Comparison of ENCODE assay signal across 8 cellular contexts in genomic region chr19:9789579-9789978, GRCh38. TPM values are rescaled to one million over a fixed set of nuclear protein-coding genes. Genes with fewer than 3 reads are reported as not detected.
DNase-seq lines count a peak whose midpoint lies in the region; ATAC-seq and TF ChIP-seq lines count a peak whose summit lies in the region.
"Not testable (repeated sequence)": the region's sequence is repeated elsewhere in the genome, so short reads cannot be mapped to it uniquely, and the experiment has no call there.

No MANE protein-coding gene starts in this region.

- TF ChIP-seq POLR2A in IMR-90 (IDR thresholded peaks at IDR 0.05; ENCODE audit: low read depth, low read length); stomach (IDR thresholded peaks at IDR 0.05): not testable (repeated sequence)

- peak overlapping the region; percentile 39 for H3K27ac ChIP-seq in AG04450 (ENCODE audit: low read depth, low read length)
- peak overlapping the region; percentile 31; the same call in 1 of the 2 replicates for H3K27ac ChIP-seq in IMR-90 (ENCODE audit: insufficient read depth, low read length)
- peak overlapping the region; percentile 12 for H3K27ac ChIP-seq in WERI-Rb-1
- not testable (repeated sequence) for H3K27ac ChIP-seq in mesenchymal stem cell (ENCODE audit: low read length, poor library complexity, severe bottlenecking); neuronal stem cell (replicated peaks; ENCODE audit: low read length)
- peak overlapping the region in 3 of 5 donors; percentile 11 to 95 (median 39) for H3K27ac ChIP-seq in stomach

- in situ Hi-C loops in IMR-90 (cut with MboI; ENCODE audit: low sequenced_read_pairs), result not testable (repeated sequence)

- H4K91ac ChIP-seq in IMR-90 (ENCODE audit: insufficient read depth, low read depth, low read length); mesenchymal stem cell (ENCODE audit: low read length); neuronal stem cell (ENCODE audit: low read depth, low read length, poor library complexity): not testable (repeated sequence)

- CTCF ChIA-PET in AG04450 (lab: Charles Lee), result interaction anchor here (1.2 to 2.5 kb wide), 4 partner anchors 71 to 205 kb away, joined by 3 to 60 read pairs (median 8); partner anchors contain the start of gene ZNF121
- CTCF ChIA-PET in IMR-90 (lab: Yijun Ruan, JAX), result not testable (repeated sequence)

- not testable (repeated sequence) for H3K4me1 ChIP-seq in IMR-90 (ENCODE audit: control insufficient read depth, insufficient read depth, low read length); mesenchymal stem cell (ENCODE audit: control insufficient read depth, insufficient read depth, low read depth, low read length); neuronal stem cell (ENCODE audit: control insufficient read depth in 2 of 2, insufficient read depth in 1 of 2, low read depth in 1 of 2, low read length in 2 of 2)
- peaks cover 6 to 44% (median 29%) of the 10 kb centered on the region in 4 donors for H3K4me1 ChIP-seq in stomach

- not testable (repeated sequence) for TF ChIP-seq EP300 in stomach (IDR thresholded peaks at IDR 0.05)

- H4K5ac ChIP-seq in IMR-90 (ENCODE audit: low read depth, low read length), result peak overlapping the region; percentile 9; the same call in 1 of the 2 replicates

- not testable (repeated sequence) for H3K56ac ChIP-seq in IMR-90 (ENCODE audit: extremely low read depth, insufficient read depth, low read length)

- H3K27me3 ChIP-seq in AG04450 (ENCODE audit: control insufficient read depth, insufficient read depth, low read length); IMR-90 (ENCODE audit: control insufficient read depth, insufficient read depth, low read length); WERI-Rb-1 (ENCODE audit: insufficient read depth, low read depth, severe bottlenecking); mesenchymal stem cell (ENCODE audit: control insufficient read depth in 1 of 2, insufficient read depth in 1 of 2, low read length in 2 of 2); neuronal stem cell (ENCODE audit: control insufficient read depth in 3 of 3, insufficient read depth in 3 of 3, low read depth in 1 of 3, low read length in 3 of 3); stomach: not testable (repeated sequence)

- peak overlapping the region; percentile 22 to 46; a peak in 3 of 4 replicates for H4K8ac ChIP-seq in IMR-90 (ENCODE audit: low read depth in 2 of 2, low read length in 2 of 2)
- H4K8ac ChIP-seq in mesenchymal stem cell (ENCODE audit: low read length); neuronal stem cell (ENCODE audit: low read depth, low read length): not testable (repeated sequence)

- peak overlapping the region; percentile 57 for H3K4me2 ChIP-seq in IMR-90 (ENCODE audit: low read depth, low read length)
- H3K4me2 ChIP-seq in mesenchymal stem cell (ENCODE audit: low read length, poor library complexity, severe bottlenecking); neuronal stem cell (ENCODE audit: insufficient read depth, low read length, poor library complexity, severe bottlenecking): not testable (repeated sequence)

- ATAC-seq in IMR-90 (ENCODE audit: low read depth), result not testable (repeated sequence)

- peak overlapping the region; percentile 3 for H2BK5ac ChIP-seq in IMR-90 (ENCODE audit: low read depth, low read length, poor library complexity, severe bottlenecking)
- not testable (repeated sequence) for H2BK5ac ChIP-seq in mesenchymal stem cell (ENCODE audit: low read depth, low read length, poor library complexity, severe bottlenecking); neuronal stem cell (ENCODE audit: low read length)

- H3K9me3 ChIP-seq in AG04450 (ENCODE audit: control insufficient read depth, insufficient read depth, low read length), result peaks cover 15% of the 10 kb centered on the region; the same call in 1 of the 2 replicates
- H3K9me3 ChIP-seq in IMR-90 (ENCODE audit: control insufficient read depth, insufficient read depth, low read length); WERI-Rb-1 (ENCODE audit: severe bottlenecking); mesenchymal stem cell (ENCODE audit: control insufficient read depth, low read length); neuronal stem cell (replicated peaks in 1 of 2; ENCODE audit: control insufficient read depth in 2 of 2, insufficient read depth in 1 of 2, low read depth in 1 of 2, low read length in 2 of 2); stomach: not testable (repeated sequence)

- intact Hi-C loops in IMR-90 (cut with micrococcal nuclease); stomach (cut with DNase I; ENCODE audit: low total_unique reads): not testable (repeated sequence)

- H2AFZ ChIP-seq in IMR-90 (replicated peaks; ENCODE audit: low read length, poor library complexity) (peak overlapping the region; percentile 84), neuronal stem cell (ENCODE audit: low read length) (peak overlapping the region; percentile 71)
- H2AFZ ChIP-seq in mesenchymal stem cell (ENCODE audit: low read depth, low read length), result not testable (repeated sequence)

- BruUV-seq in IMR-90 (replicated peaks; lab: Mats Ljungman, UMichigan), result not testable (repeated sequence)

- not testable (repeated sequence) for H2BK15ac ChIP-seq in IMR-90 (ENCODE audit: low read depth, low read length); mesenchymal stem cell (ENCODE audit: low read depth, poor library complexity, severe bottlenecking); neuronal stem cell (ENCODE audit: low read length)

- not testable (repeated sequence) for TF ChIP-seq RAD21 in IMR-90 (IDR thresholded peaks at IDR 0.05; ENCODE audit: low read length)

- peak overlapping the region; percentile 32; the same call in 1 of the 2 replicates for H3K9ac ChIP-seq in IMR-90 (ENCODE audit: low read depth, low read length)
- peak overlapping the region; percentile 50 for H3K9ac ChIP-seq in mesenchymal stem cell (ENCODE audit: low read length)
- not testable (repeated sequence) for H3K9ac ChIP-seq in neuronal stem cell (ENCODE audit: low read depth, low read length, poor library complexity)

- H3K4me3 ChIP-seq in AG04450 (ENCODE audit: low read depth, low read length), result 0 out of 2 replicates have a peak overlapping the region, but pooled peaks have one; percentile 4
- not testable (repeated sequence) for H3K4me3 ChIP-seq in IMR-90 (ENCODE audit: insufficient read depth, low read depth, low read length); WERI-Rb-1 (ENCODE audit: low read depth, low read length); choroid plexus epithelial cell (ENCODE audit: low read depth, low read length); fibroblast of the aortic adventitia (ENCODE audit: low read depth, low read length); mesenchymal stem cell (ENCODE audit: insufficient read depth in 1 of 2, low read depth in 1 of 2, low read length in 2 of 2); neuronal stem cell (ENCODE audit: low read length in 2 of 2); stomach

- not testable (repeated sequence) for H2BK20ac ChIP-seq in IMR-90 (ENCODE audit: low read depth, low read length)

- dilution Hi-C loops in IMR-90 (cut with HindIII; ENCODE audit: low sequenced_read_pairs, unreplicated experiment), result not testable (repeated sequence)

- not testable (repeated sequence) for H3K9me1 ChIP-seq in IMR-90 (ENCODE audit: insufficient read depth, low read length)

- POLR2A ChIA-PET in AG04450 (lab: Yijun Ruan, JAX); IMR-90 (lab: Charles Lee; ENCODE audit: unreplicated experiment): not testable (repeated sequence)

- not testable (repeated sequence) for TF ChIP-seq CTCF in AG04450 (IDR thresholded peaks at IDR 0.05; ENCODE audit: low read depth, low read length); IMR-90 (conservative IDR thresholded peaks at IDR 0.05; ENCODE audit: low read depth, low read length); WERI-Rb-1 (IDR thresholded peaks at IDR 0.05; ENCODE audit: low read depth, low read length); choroid plexus epithelial cell (conservative IDR thresholded peaks at IDR 0.05; ENCODE audit: low read depth, low read length); fibroblast of the aortic adventitia (IDR thresholded peaks at IDR 0.05; ENCODE audit: insufficient read depth, low read length); stomach (IDR thresholded peaks at IDR 0.05)

- H2BK12ac ChIP-seq in mesenchymal stem cell (ENCODE audit: low read length in 2 of 2); neuronal stem cell (ENCODE audit: low read length): not testable (repeated sequence)

- H4K20me1 ChIP-seq in IMR-90 (ENCODE audit: insufficient read depth, low read length), result not testable (repeated sequence)

- H2BK120ac ChIP-seq in IMR-90 (ENCODE audit: low read depth, low read length); mesenchymal stem cell (ENCODE audit: low read depth, low read length); neuronal stem cell (ENCODE audit: low read depth, low read length): not testable (repeated sequence)

- no CpG with 5 or more reads among the region's 5 CpGs for WGBS in IMR-90 (ENCODE audit: extremely low coverage in 2 of 2, insufficient read length in 1 of 2), 2 experiments
- 51% methylated on average over 5 of the region's 5 CpGs for WGBS in mesenchymal stem cell
- WGBS in neuronal stem cell (ENCODE audit: extremely low coverage in 2 of 2, insufficient read length in 2 of 2, insufficient replicate concordance in 1 of 2), 2 donors, result no CpG with 5 or more reads among the region's 5 CpGs
- WGBS in stomach, 5 donors, result 20 to 41% (median 22%) methylated on average over 5 of the region's 5 CpGs

- not testable (repeated sequence) for H3K14ac ChIP-seq in IMR-90 (replicated peaks; ENCODE audit: low read depth, low read length); mesenchymal stem cell (ENCODE audit: low read length in 2 of 2); neuronal stem cell (ENCODE audit: low read length)

- not testable (repeated sequence) for H3K23ac ChIP-seq in IMR-90 (ENCODE audit: low read depth, low read length); mesenchymal stem cell (ENCODE audit: low read length in 2 of 2); neuronal stem cell (ENCODE audit: low read depth, low read length, poor library complexity)

- not testable (repeated sequence) for H3K4ac ChIP-seq in IMR-90 (ENCODE audit: low read depth, low read length); mesenchymal stem cell (ENCODE audit: low read depth in 1 of 2, low read length in 2 of 2); neuronal stem cell (ENCODE audit: low read length)

- not testable (repeated sequence) for H3K79me1 ChIP-seq in IMR-90 (ENCODE audit: low read depth in 1 of 2, low read length in 2 of 2); mesenchymal stem cell (replicated peaks; ENCODE audit: low read length, poor library complexity, severe bottlenecking); neuronal stem cell (ENCODE audit: low read depth, low read length)

- not testable (repeated sequence) for H3K18ac ChIP-seq in IMR-90 (ENCODE audit: low read depth, low read length); mesenchymal stem cell (ENCODE audit: low read depth in 1 of 2, low read length in 2 of 2); neuronal stem cell (ENCODE audit: low read length)

- not testable (repeated sequence) for H3K36me3 ChIP-seq in IMR-90 (ENCODE audit: control insufficient read depth, insufficient read depth, low read length); WERI-Rb-1; mesenchymal stem cell (ENCODE audit: control insufficient read depth in 1 of 2, insufficient read depth in 2 of 2, low read depth in 1 of 2, low read length in 2 of 2); neuronal stem cell (replicated peaks in 1 of 2; ENCODE audit: control insufficient read depth in 2 of 2, insufficient read depth in 2 of 2, low read length in 2 of 2); stomach

- not testable (repeated sequence) for DNase-seq in AG04450 (ENCODE audit: low read depth, low spot score); WERI-Rb-1; neuronal stem cell (ENCODE audit: low spot score); stomach
- DNase-seq in IMR-90, result peak; percentile 47
- peak; percentile 32 for DNase-seq in choroid plexus epithelial cell (ENCODE audit: low read depth)
- DNase-seq in fibroblast of the aortic adventitia (ENCODE audit: low read depth), result peak; percentile 44
- DNase-seq in mesenchymal stem cell, result peak; percentile 49

- not testable (repeated sequence) for H2AK9ac ChIP-seq in IMR-90 (replicated peaks; ENCODE audit: low read depth, low read length, poor library complexity)

- H2AK5ac ChIP-seq in IMR-90 (ENCODE audit: low read depth, low read length); mesenchymal stem cell (ENCODE audit: low read length, severe bottlenecking); neuronal stem cell (ENCODE audit: low read depth, low read length): not testable (repeated sequence)

RNA-seq across cellular contexts. Expression of gene ZNF846, which starts 21.0 kb away (rescaled TPM):
- polyA plus RNA-seq in AG04450 (2011; rRNA removed) (8.3 and 9.2 TPM in 2 replicates), IMR-90 (2012; rRNA removed) (4.6 and 5.7 TPM in 2 replicates), stomach (1 to 10 TPM; 6.0 to 7.5 (median 6.9) TPM)
- polyA minus RNA-seq in AG04450 (2011; rRNA and poly(A)+ RNA removed), result 6.9 and 8.0 TPM in 2 replicates
- total RNA-seq in IMR-90 (2012; rRNA removed) (5.3 and 6.5 TPM in 2 replicates), fibroblast of the aortic adventitia (ENCODE audit: low replicate concordance) (14.6 and 46.0 TPM in 2 replicates), stomach (10 to 100 TPM in 2 of 5 donors, 1 to 10 TPM in 3; 1.3 to 22.4 (median 5.8) TPM)
- polyA plus RNA-seq in IMR-90 (2012; cell fraction: cytosol; rRNA removed), result 1.8 and 3.1 TPM in 2 replicates
- 2.5 and 17.6 TPM in 2 replicates for polyA plus RNA-seq in IMR-90 (2012; cell fraction: nucleus; rRNA removed; ENCODE audit: low replicate concordance)
- polyA plus RNA-seq in mesenchymal stem cell (2013, experiment 1 of 2), result 9.8 TPM
- 11.5 TPM for polyA plus RNA-seq in mesenchymal stem cell (2013, experiment 2 of 2)
- 4.6 TPM for polyA plus RNA-seq in neuronal stem cell (2013, experiment 1 of 2)
- polyA plus RNA-seq in neuronal stem cell (2013, experiment 2 of 2), result 4.7 TPM

RNA-seq across cellular contexts. Expression of gene FBXL12, which starts 29.3 kb away (rescaled TPM):
- polyA plus RNA-seq in AG04450 (2011; rRNA removed) (23.6 and 28.6 TPM in 2 replicates), IMR-90 (2012; rRNA removed) (42.6 and 47.6 TPM in 2 replicates), stomach (10 to 100 TPM; 12.3 to 18.3 (median 17.4) TPM)
- 9.6 and 13.5 TPM in 2 replicates for polyA minus RNA-seq in AG04450 (2011; rRNA and poly(A)+ RNA removed)
- total RNA-seq in IMR-90 (2012; rRNA removed) (8.1 and 8.9 TPM in 2 replicates), fibroblast of the aortic adventitia (ENCODE audit: low replicate concordance) (14.4 and 27.8 TPM in 2 replicates), stomach (100 to 1,000 TPM in 1 of 5 donors, 10 to 100 TPM in 4; 11.1 to 185 (median 29.0) TPM)
- polyA plus RNA-seq in IMR-90 (2012; cell fraction: cytosol; rRNA removed), result 34.3 and 50.6 TPM in 2 replicates
- polyA plus RNA-seq in IMR-90 (2012; cell fraction: nucleus; rRNA removed; ENCODE audit: low replicate concordance), result 70.0 and 176 TPM in 2 replicates
- 35.6 TPM for polyA plus RNA-seq in mesenchymal stem cell (2013, experiment 1 of 2)
- polyA plus RNA-seq in mesenchymal stem cell (2013, experiment 2 of 2), result 34.6 TPM
- polyA plus RNA-seq in neuronal stem cell (2013, experiment 1 of 2), result 24.5 TPM
- 22.9 TPM for polyA plus RNA-seq in neuronal stem cell (2013, experiment 2 of 2)

RNA-seq across cellular contexts. Expression of gene UBL5, which starts 38.1 kb away (rescaled TPM):
- polyA plus RNA-seq in AG04450 (2011; rRNA removed) (591 and 734 TPM in 2 replicates), IMR-90 (2012; rRNA removed) (1,091 and 1,179 TPM in 2 replicates), stomach (100 to 1,000 TPM; 864 to 962 (median 934) TPM)
- 75.3 and 86.5 TPM in 2 replicates for polyA minus RNA-seq in AG04450 (2011; rRNA and poly(A)+ RNA removed)
- total RNA-seq in IMR-90 (2012; rRNA removed) (371 and 434 TPM in 2 replicates), fibroblast of the aortic adventitia (ENCODE audit: low replicate concordance) (83.8 and 272 TPM in 2 replicates), stomach (100 to 1,000 TPM in 3 of 5 donors, 10 to 100 TPM in 2; 11.3 to 213 (median 124) TPM)
- polyA plus RNA-seq in IMR-90 (2012; cell fraction: cytosol; rRNA removed), result 1,099 and 1,903 TPM in 2 replicates
- polyA plus RNA-seq in IMR-90 (2012; cell fraction: nucleus; rRNA removed; ENCODE audit: low replicate concordance), result 247 and 613 TPM in 2 replicates
- 316 TPM for polyA plus RNA-seq in mesenchymal stem cell (2013, experiment 1 of 2)
- polyA plus RNA-seq in mesenchymal stem cell (2013, experiment 2 of 2), result 336 TPM
- 416 TPM for polyA plus RNA-seq in neuronal stem cell (2013, experiment 1 of 2)
- polyA plus RNA-seq in neuronal stem cell (2013, experiment 2 of 2), result 386 TPM

RNA-seq across cellular contexts. Expression of gene PIN1, which starts 45.5 kb away (rescaled TPM):
- polyA plus RNA-seq in AG04450 (2011; rRNA removed) (33.6 and 42.7 TPM in 2 replicates), IMR-90 (2012; rRNA removed) (105 and 126 TPM in 2 replicates), stomach (100 to 1,000 TPM in 1 of 3 donors, 10 to 100 TPM in 2; 94.1 to 105 (median 96.6) TPM)
- 13.5 and 19.1 TPM in 2 replicates for polyA minus RNA-seq in AG04450 (2011; rRNA and poly(A)+ RNA removed)
- total RNA-seq in IMR-90 (2012; rRNA removed) (76.0 and 77.2 TPM in 2 replicates), fibroblast of the aortic adventitia (ENCODE audit: low replicate concordance) (18.6 and 59.7 TPM in 2 replicates), stomach (100 to 1,000 TPM in 1 of 5 donors, 10 to 100 TPM in 4; 24.2 to 101 (median 41.1) TPM)
- polyA plus RNA-seq in IMR-90 (2012; cell fraction: cytosol; rRNA removed), result 71.7 and 184 TPM in 2 replicates
- polyA plus RNA-seq in IMR-90 (2012; cell fraction: nucleus; rRNA removed; ENCODE audit: low replicate concordance), result 67.3 and 125 TPM in 2 replicates
- polyA plus RNA-seq in mesenchymal stem cell (2013, experiment 1 of 2), result 62.7 TPM
- polyA plus RNA-seq in mesenchymal stem cell (2013, experiment 2 of 2), result 58.8 TPM
- polyA plus RNA-seq in neuronal stem cell (2013, experiment 1 of 2), result 78.9 TPM
- polyA plus RNA-seq in neuronal stem cell (2013, experiment 2 of 2), result 76.3 TPM
